In genomic region chr3:157618075-157618760, GRCh38 we compare ENCODE assay signal across 9 cellular contexts.
DNase-seq lines count a peak whose midpoint lies in the region; ATAC-seq and TF ChIP-seq lines count a peak whose summit lies in the region.
"Had no signal": no experiment of that assay in that cellular context is flagged by ENCODE, and none has a peak within 500 bp of the region (broad histone marks: within the 10 kb centered on the region; RNA-seq: fewer than 3 reads in every experiment).

No MANE protein-coding gene starts in this region.

- H3K4me3 ChIP-seq in cardiac fibroblast (replicated peaks in 1 of 2; ENCODE audit: low read depth in 2 of 2, low read length in 2 of 2) = no peak overlapping the region
- no peak overlapping the region for H3K4me3 ChIP-seq in tibial artery
- H3K4me3 ChIP-seq: BLaER1 had no signal

- H3K36me3 ChIP-seq in tibial artery = no peaks in the 10 kb centered on the region
- H3K36me3 ChIP-seq: BLaER1 had no signal

- ATAC-seq in GM21529 (IDR thresholded peaks at IDR 0.05; ENCODE audit: unreplicated experiment) = peak; percentile 92

- H3K27me3 ChIP-seq in tibial artery = no peaks in the 10 kb centered on the region
- H3K27me3 ChIP-seq: BLaER1 had no signal

- TF ChIP-seq CTCF in cardiac fibroblast (IDR thresholded peaks at IDR 0.05; ENCODE audit: low read depth, low read length) (peak; percentile 53), tibial artery (IDR thresholded peaks at IDR 0.05) (peak; percentile 66 to 80)

- no peak overlapping the region for H3K27ac ChIP-seq in tibial artery
- H3K27ac ChIP-seq: BLaER1 had no signal

- DNase-seq in NCI-H1436 (lab: John Stamatoyannopoulos, UW) (peak; percentile 40), NCI-H1436 treated with DMSO at 0.1 percent for 48 hours (lab: John Stamatoyannopoulos, UW) (no peak), HT1080 (ENCODE audit: low read depth) (peak; percentile 77), NOMO-1 (lab: John Stamatoyannopoulos, UW; ENCODE audit: unreplicated experiment in 2 of 2) (peak; percentile 75 to 96), cardiac fibroblast (ENCODE audit: low read depth in 2 of 2) (peak; percentile 82 to 83), left kidney (ENCODE audit: low read depth, low spot score) (peak; percentile 80), tibial artery (no peak)

- intact Hi-C loops in tibial artery (cut with DNase I; ENCODE audit: low total_unique reads) = loop anchor here (5.0 to 10.0 kb wide), 2 partner anchors 814 to 917 kb away; no protein-coding TSS in a partner anchor

- no peaks in the 10 kb centered on the region for H3K9me3 ChIP-seq in tibial artery
- H3K9me3 ChIP-seq: BLaER1 had no signal

- peaks cover 0 to 4% (median 1%) of the 10 kb centered on the region in 4 donors for H3K4me1 ChIP-seq in tibial artery
- H3K4me1 ChIP-seq: BLaER1 had no signal

Comparison
In these comparisons a context has a peak if more than half of its experiments do, and no peak if none do; other contexts are left out.
1. DNase-seq: peak in NCI-H1436 (single experiment), HT1080 (single experiment), NOMO-1 (2 of 2), cardiac fibroblast (2 of 2) and left kidney (single experiment); none in NCI-H1436 treated with DMSO at 0.1 percent for 48 hours (single experiment) and tibial artery (0 of 2).